In genomic region chr7:24924375-24924774, GRCh38 we compare ENCODE assay signal across 16 cellular contexts. TPM values are rescaled to one million over a fixed set of nuclear protein-coding genes. Genes with fewer than 3 reads are reported as not detected.
DNase-seq lines count a peak whose midpoint lies in the region; ATAC-seq and TF ChIP-seq lines count a peak whose summit lies in the region.
"Had no signal": no experiment of that assay in that cellular context is flagged by ENCODE, and none has a peak within 500 bp of the region (broad histone marks: within the 10 kb centered on the region; RNA-seq: fewer than 3 reads in every experiment).

No MANE protein-coding gene starts in this region.

- in situ Hi-C loops in IMR-90 (cut with MboI; ENCODE audit: low sequenced_read_pairs), result no loop called here

- no peak for TF ChIP-seq POLR2A in IMR-90 (IDR thresholded peaks at IDR 0.05; ENCODE audit: low read depth, low read length)

- no peaks in the 10 kb centered on the region for H3K27me3 ChIP-seq in CD8-positive, alpha-beta memory T cell (ENCODE audit: insufficient read depth, low read length, poor library complexity, severe bottlenecking)
- H3K27me3 ChIP-seq in IMR-90 (ENCODE audit: control insufficient read depth, insufficient read depth, low read length), result no peaks in the 10 kb centered on the region
- H3K27me3 ChIP-seq in lower lobe of right lung (ENCODE audit: low read depth), result no peaks in the 10 kb centered on the region
- H3K27me3 ChIP-seq in CD8-positive, alpha-beta T cell (ENCODE audit: insufficient read depth, low read length), result no peaks in the 10 kb centered on the region
- H3K27me3 ChIP-seq: foreskin keratinocyte, suprapubic skin had no signal

- peaks cover 68 to 94% (median 91%) of the 10 kb centered on the region in 3 donors for H3K4me1 Mint-ChIP-seq in CD8-positive, alpha-beta memory T cell
- peaks cover 64% of the 10 kb centered on the region for H3K4me1 Mint-ChIP-seq in activated T-helper 17 cell treated with anti-CD3 and anti-CD28 coated beads, Interleukin-2, amount 50 U/mL, for 72 hours
- peaks cover 39% of the 10 kb centered on the region for H3K4me1 Mint-ChIP-seq in CD8-positive, alpha-beta T cell (ENCODE audit: low read depth)

- H2BK15ac ChIP-seq in IMR-90 (ENCODE audit: low read depth, low read length), result no peak overlapping the region

- H3K9me1 ChIP-seq in IMR-90 (ENCODE audit: insufficient read depth, low read length), result peaks cover 17% of the 10 kb centered on the region

- H3K9ac ChIP-seq in IMR-90 (ENCODE audit: low read depth, low read length), result no peak overlapping the region

- whole genome bisulfite sequencing in IMR-90 (ENCODE audit: extremely low coverage in 2 of 2, insufficient read length in 1 of 2), 2 experiments, result no CpG with 5 or more reads among the region's 7 CpGs

- no peak for ATAC-seq in IMR-90 (ENCODE audit: low read depth)
- peak; percentile 77 for ATAC-seq in activated T-helper 17 cell treated with anti-CD3 and anti-CD28 coated beads, Interleukin-2, amount 50 U/mL, for 72 hours (replicated peaks)
- peak; percentile 86 to 89 for ATAC-seq in lower lobe of right lung
- ATAC-seq in CD8-positive, alpha-beta T cell, result no peak
- ATAC-seq: foreskin keratinocyte had no signal

- no peaks in the 10 kb centered on the region for H3K36me3 ChIP-seq in CD8-positive, alpha-beta memory T cell (ENCODE audit: insufficient read depth, low read length)
- H3K36me3 ChIP-seq in IMR-90 (ENCODE audit: control insufficient read depth, insufficient read depth, low read length) (no peaks in the 10 kb centered on the region), lower lobe of right lung (no peaks in the 10 kb centered on the region)
- no peaks in the 10 kb centered on the region for H3K36me3 ChIP-seq in CD8-positive, alpha-beta T cell (ENCODE audit: insufficient read depth, low read length)
- H3K36me3 ChIP-seq: suprapubic skin had no signal

- no peak overlapping the region; the same call in 1 of the 2 replicates for H3K18ac ChIP-seq in IMR-90 (ENCODE audit: low read depth, low read length)

- H2BK5ac ChIP-seq in IMR-90 (ENCODE audit: low read depth, low read length, poor library complexity, severe bottlenecking), result no peak overlapping the region

- H3K56ac ChIP-seq in IMR-90 (ENCODE audit: extremely low read depth, insufficient read depth, low read length), result no peak overlapping the region

- H3K27ac ChIP-seq in CD8-positive, alpha-beta memory T cell (ENCODE audit: low read depth, low read length), result peak overlapping the region; percentile 34
- H3K27ac ChIP-seq in IMR-90 (ENCODE audit: insufficient read depth, low read length) (no peak overlapping the region), lower lobe of right lung (peak overlapping the region; percentile 21)
- no peak overlapping the region for H3K27ac ChIP-seq in CD8-positive, alpha-beta T cell (ENCODE audit: low read depth, low read length)
- H3K27ac ChIP-seq: foreskin keratinocyte, suprapubic skin had no signal

- no peak overlapping the region for H2BK120ac ChIP-seq in IMR-90 (ENCODE audit: low read depth, low read length)

- no peaks in the 10 kb centered on the region for H3K27me3 Mint-ChIP-seq in CD8-positive, alpha-beta memory T cell
- no peaks in the 10 kb centered on the region for H3K27me3 Mint-ChIP-seq in activated T-helper 17 cell treated with anti-CD3 and anti-CD28 coated beads, Interleukin-2, amount 50 U/mL, for 72 hours
- no peaks in the 10 kb centered on the region for H3K27me3 Mint-ChIP-seq in CD8-positive, alpha-beta T cell (ENCODE audit: low read depth)

- no peak overlapping the region for H3K4ac ChIP-seq in IMR-90 (ENCODE audit: low read depth, low read length)

- H3K4me1 ChIP-seq in CD8-positive, alpha-beta memory T cell (ENCODE audit: insufficient read depth, low read length), result peaks cover 23% of the 10 kb centered on the region
- H3K4me1 ChIP-seq in IMR-90 (ENCODE audit: control insufficient read depth, insufficient read depth, low read length), result peaks cover 24% of the 10 kb centered on the region
- peaks cover 16% of the 10 kb centered on the region for H3K4me1 ChIP-seq in lower lobe of right lung
- H3K4me1 ChIP-seq in CD8-positive, alpha-beta T cell (ENCODE audit: insufficient read depth, low read length), result peaks cover 15% of the 10 kb centered on the region

- DNase-seq in CD8-positive, alpha-beta memory T cell, result peak in 1 of 5 donors; percentile 15
- no peak for DNase-seq in IMR-90
- DNase-seq in lower lobe of right lung, result no peak
- no peak for DNase-seq in HCEC 1CT
- no peak for DNase-seq in CD8-positive, alpha-beta T cell
- no peak for DNase-seq in glomerular visceral epithelial cell (ENCODE audit: extremely low spot score)
- DNase-seq: caudate nucleus; DMS79; foreskin keratinocyte; Kasumi-1; NCI-H146; NCI-H446; stimulated activated CD4-positive, alpha-beta T cell treated with anti-CD3 and anti-CD28 coated beads, Interleukin-1b, Interleukin-23, amount 100 ng/mL, for 48 hours had no signal

- H3K9me3 ChIP-seq in CD8-positive, alpha-beta memory T cell (ENCODE audit: low read length), result no peaks in the 10 kb centered on the region
- H3K9me3 ChIP-seq in IMR-90 (ENCODE audit: control insufficient read depth, insufficient read depth, low read length) (no peaks in the 10 kb centered on the region), lower lobe of right lung (no peaks in the 10 kb centered on the region)
- no peaks in the 10 kb centered on the region for H3K9me3 ChIP-seq in CD8-positive, alpha-beta T cell (ENCODE audit: low read length)
- H3K9me3 ChIP-seq: suprapubic skin had no signal

- no peak overlapping the region for H2BK20ac ChIP-seq in IMR-90 (ENCODE audit: low read depth, low read length)

- H4K5ac ChIP-seq in IMR-90 (ENCODE audit: low read depth, low read length), result no peak overlapping the region

- BruUV-seq in IMR-90 (replicated peaks; lab: Mats Ljungman, UMichigan), result no TSS peak

- H3K4me3 Mint-ChIP-seq in CD8-positive, alpha-beta memory T cell, result peak overlapping the region in 1 of 7 donors; percentile 7
- H3K4me3 Mint-ChIP-seq in activated T-helper 17 cell treated with anti-CD3 and anti-CD28 coated beads, Interleukin-2, amount 50 U/mL, for 72 hours, result peak overlapping the region; percentile 75
- H3K4me3 Mint-ChIP-seq in CD8-positive, alpha-beta T cell, result no peak overlapping the region
- H3K4me3 Mint-ChIP-seq: neural crest cell had no signal

- no peak overlapping the region for H3K4me3 ChIP-seq in CD8-positive, alpha-beta memory T cell (ENCODE audit: low read length)
- H3K4me3 ChIP-seq in IMR-90 (ENCODE audit: insufficient read depth, low read depth, low read length) (no peak overlapping the region), lower lobe of right lung (no peak overlapping the region)
- no peak overlapping the region for H3K4me3 ChIP-seq in CD8-positive, alpha-beta T cell (ENCODE audit: low read depth, low read length)
- H3K4me3 ChIP-seq: suprapubic skin had no signal

- intact Hi-C loops in IMR-90 (cut with micrococcal nuclease), result loop anchor here (10.0 kb wide), 1 partner anchor 50 kb away; no protein-coding TSS in a partner anchor
- intact Hi-C loops in lower lobe of right lung (cut with DNase I), result no loop called here
- intact Hi-C loops in CD8-positive, alpha-beta T cell (cut with DNase I, micrococcal nuclease), result no loop called here

- no peak overlapping the region for H2AFZ ChIP-seq in IMR-90 (replicated peaks; ENCODE audit: low read length, poor library complexity)

- H3K23ac ChIP-seq in IMR-90 (ENCODE audit: low read depth, low read length), result peak overlapping the region; percentile 6; the same call in 1 of the 2 replicates

- H3K79me1 ChIP-seq in IMR-90 (ENCODE audit: low read depth in 1 of 2, low read length in 2 of 2), result peaks cover 51 to 69% of the 10 kb centered on the region in 2 experiments

- TF ChIP-seq RAD21 in IMR-90 (IDR thresholded peaks at IDR 0.05; ENCODE audit: low read length), result no peak

- CTCF ChIA-PET in CD8-positive, alpha-beta memory T cell (lab: Charles Lee), result interaction anchor here (0.9 kb wide), 1 partner anchor 55 kb away, joined by 3 read pairs; no protein-coding TSS in a partner anchor
- CTCF ChIA-PET in IMR-90 (lab: Yijun Ruan, JAX), result no interaction called here
- CTCF ChIA-PET in CD8-positive, alpha-beta T cell (lab: Charles Lee), result interaction anchor here (1.2 kb wide), 1 partner anchor 170 kb away, joined by 4 read pairs; no protein-coding TSS in a partner anchor

- no peak overlapping the region for H4K8ac ChIP-seq in IMR-90 (ENCODE audit: low read depth in 2 of 2, low read length in 2 of 2)

- H3K36me3 Mint-ChIP-seq in CD8-positive, alpha-beta memory T cell, result peaks cover 0 to 1% (median 0%) of the 10 kb centered on the region in 3 donors
- H3K36me3 Mint-ChIP-seq in activated T-helper 17 cell treated with anti-CD3 and anti-CD28 coated beads, Interleukin-2, amount 50 U/mL, for 72 hours (ENCODE audit: low read depth), result peaks cover 16% of the 10 kb centered on the region
- no peaks in the 10 kb centered on the region for H3K36me3 Mint-ChIP-seq in CD8-positive, alpha-beta T cell

- dilution Hi-C loops in IMR-90 (cut with HindIII; ENCODE audit: low sequenced_read_pairs, unreplicated experiment), result no loop called here

- peaks cover 18% of the 10 kb centered on the region; the same call in 1 of the 2 replicates for H4K20me1 ChIP-seq in IMR-90 (ENCODE audit: insufficient read depth, low read length)

- no peaks in the 10 kb centered on the region for H3K9me3 Mint-ChIP-seq in CD8-positive, alpha-beta memory T cell
- no peaks in the 10 kb centered on the region for H3K9me3 Mint-ChIP-seq in activated T-helper 17 cell treated with anti-CD3 and anti-CD28 coated beads, Interleukin-2, amount 50 U/mL, for 72 hours
- no peaks in the 10 kb centered on the region for H3K9me3 Mint-ChIP-seq in CD8-positive, alpha-beta T cell
- H3K9me3 Mint-ChIP-seq: neural crest cell had no signal

- no peak for TF ChIP-seq CTCF in IMR-90 (conservative IDR thresholded peaks at IDR 0.05; ENCODE audit: low read depth, low read length)
- TF ChIP-seq CTCF in lower lobe of right lung (IDR thresholded peaks at IDR 0.05), result no peak
- no peak for TF ChIP-seq CTCF in CD8-positive, alpha-beta T cell (IDR thresholded peaks at IDR 0.05)

- H3K27ac Mint-ChIP-seq in CD8-positive, alpha-beta memory T cell, result peak overlapping the region in 5 of 8 donors; percentile 27 to 76 (median 44)
- peak overlapping the region; percentile 92 for H3K27ac Mint-ChIP-seq in activated T-helper 17 cell treated with anti-CD3 and anti-CD28 coated beads, Interleukin-2, amount 50 U/mL, for 72 hours
- no peak overlapping the region for H3K27ac Mint-ChIP-seq in CD8-positive, alpha-beta T cell

- H2AK5ac ChIP-seq in IMR-90 (ENCODE audit: low read depth, low read length), result no peak overlapping the region

- no peak overlapping the region for H3K4me2 ChIP-seq in IMR-90 (ENCODE audit: low read depth, low read length)

- H2AK9ac ChIP-seq in IMR-90 (replicated peaks; ENCODE audit: low read depth, low read length, poor library complexity), result no peak overlapping the region

- H4K91ac ChIP-seq in IMR-90 (ENCODE audit: insufficient read depth, low read depth, low read length), result no peak overlapping the region

- H3K14ac ChIP-seq in IMR-90 (replicated peaks; ENCODE audit: low read depth, low read length), result no peak overlapping the region; the same call in 1 of the 2 replicates

- POLR2A ChIA-PET in CD8-positive, alpha-beta memory T cell (lab: Charles Lee), result no interaction called here
- POLR2A ChIA-PET in IMR-90 (lab: Charles Lee; ENCODE audit: unreplicated experiment), result interaction anchor here (0.5 kb wide), 1 partner anchor 38 kb away, joined by 3 read pairs; no protein-coding TSS in a partner anchor
- POLR2A ChIA-PET in CD8-positive, alpha-beta T cell (lab: Charles Lee), result interaction anchor here (0.7 kb wide), 1 partner anchor 56 kb away, joined by 3 read pairs; the partner anchor contains the start of gene OSBPL3

RNA-seq across cellular contexts. Expression of gene OSBPL3, which starts 55.6 kb away (rescaled TPM):
- 10 to 100 TPM; 71.7 to 72.5 TPM for total RNA-seq in CD8-positive, alpha-beta memory T cell
- 16.4 TPM for polyA plus RNA-seq in CD8-positive, alpha-beta memory T cell
- 29.9 and 30.0 TPM in 2 replicates for total RNA-seq in IMR-90 (2012; rRNA removed)
- polyA plus RNA-seq in IMR-90 (2012; rRNA removed), result 15.4 and 18.0 TPM in 2 replicates
- 4.0 and 4.9 TPM in 2 replicates for polyA plus RNA-seq in IMR-90 (2012; cell fraction: cytosol; rRNA removed)
- polyA plus RNA-seq in IMR-90 (2012; cell fraction: nucleus; rRNA removed; ENCODE audit: low replicate concordance), result 14.4 and 46.7 TPM in 2 replicates
- total RNA-seq in activated T-helper 17 cell treated with anti-CD3 and anti-CD28 coated beads, Interleukin-2, amount 50 U/mL, for 72 hours, result 10 to 100 TPM; 57.6 to 70.6 TPM
- total RNA-seq in lower lobe of right lung, result 24.9 TPM
- total RNA-seq in CD8-positive, alpha-beta T cell, result 10 to 100 TPM; 12.0 to 13.8 TPM

Comparison
In these comparisons a context has a peak if more than half of its experiments do, and no peak if none do; other contexts are left out.
1. H3K27ac ChIP-seq: peak in CD8-positive, alpha-beta memory T cell (single experiment) and lower lobe of right lung (single experiment); none in IMR-90 (single experiment) and CD8-positive, alpha-beta T cell (single experiment).
2. ATAC-seq: peak in activated T-helper 17 cell treated with anti-CD3 and anti-CD28 coated beads, Interleukin-2, amount 50 U/mL, for 72 hours (single experiment) and lower lobe of right lung (2 of 2); none in IMR-90 (single experiment) and CD8-positive, alpha-beta T cell (single experiment).